Comparison of ENCODE assay signal across 23 cellular contexts in genomic region chr15:39317225-39317624, GRCh38.
"Had no signal": no experiment of that assay in that cellular context is flagged by ENCODE, and none has a peak within 500 bp of the region (broad histone marks: within the 10 kb centered on the region; RNA-seq: fewer than 3 reads in every experiment).

No MANE protein-coding gene starts in this region.

- H3K36me3 ChIP-seq: neutrophil, right lobe of liver had no signal

- H3K9me3 Mint-ChIP-seq: T-helper 1 cell treated with Interleukin-12 subunit alpha and Interleukin-12 subunit beta and Interleukin-4 antibody, amounts not matched to agents 30 μg/mL and 1 μg/mL, for 36 hours had no signal

- H3K4me3 ChIP-seq: coronary artery, right lobe of liver, smooth muscle cell had no signal

- H3K36me3 Mint-ChIP-seq: activated CD4-positive, alpha-beta memory T cell treated with anti-CD3 and anti-CD28 coated beads for 36 hours; activated naive CD8-positive, alpha-beta T cell treated with anti-CD3 and anti-CD28 coated beads, Interleukin-2, amount 10 ng/mL, durations not matched to agents 7 days and 5 days had no signal

- H3K4me1 Mint-ChIP-seq: activated naive CD8-positive, alpha-beta T cell treated with anti-CD3 and anti-CD28 coated beads, Interleukin-2, amount 10 ng/mL, durations not matched to agents 7 days and 5 days; endodermal cell had no signal

- ATAC-seq: activated T-cell treated with anti-CD3 and anti-CD28 coated beads, Interleukin-2, amount 50 U/mL, for 72 hours; left ventricle myocardium superior; right lobe of liver had no signal

- H3K9me3 ChIP-seq: neutrophil, right lobe of liver had no signal

- H3K27ac Mint-ChIP-seq: activated CD4-positive, alpha-beta memory T cell treated with anti-CD3 and anti-CD28 coated beads for 36 hours; activated naive CD4-positive, alpha-beta T cell treated with anti-CD3 and anti-CD28 coated beads for 36 hours; activated naive CD8-positive, alpha-beta T cell treated with anti-CD3 and anti-CD28 coated beads, Interleukin-2, amount 10 ng/mL, durations not matched to agents 7 days and 5 days; activated T-cell treated with anti-CD3 and anti-CD28 coated beads, Interleukin-2, amount 50 U/mL, for 72 hours; endodermal cell; T-helper 1 cell treated with Interleukin-12 subunit alpha and Interleukin-12 subunit beta and Interleukin-4 antibody, amounts not matched to agents 30 μg/mL and 1 μg/mL, for 36 hours had no signal

- DNase-seq: activated CD4-positive, alpha-beta memory T cell treated with anti-CD3 and anti-CD28 coated beads for 36 hours; activated CD4-positive, alpha-beta T cell treated with anti-CD3 and anti-CD28 coated beads for 48 hours; activated effector memory CD4-positive, alpha-beta T cell treated with Interleukin-2 at 50 U/mL for 16 hours; activated naive CD4-positive, alpha-beta T cell treated with anti-CD3 and anti-CD28 coated beads for 36 hours; activated naive CD8-positive, alpha-beta T cell treated with anti-CD3 and anti-CD28 coated beads, Interleukin-2, amount 10 ng/mL, durations not matched to agents 7 days and 5 days; activated T-cell treated with anti-CD3 and anti-CD28 coated beads, Interleukin-2, amount 50 U/mL, for 72 hours; amniotic stem cell; endodermal cell; foreskin melanocyte; glutamatergic neuron; hippocampal formation; left ventricle myocardium superior; mammary epithelial cell; right lobe of liver; stimulated activated CD4-positive, alpha-beta T cell treated with anti-CD3 and anti-CD28 coated beads, Interleukin-2, amount 100 ng/mL, for 48 hours; stimulated activated CD8-positive, alpha-beta memory T cell treated with anti-CD3 and anti-CD28 coated beads, Interleukin-4, amount 100 ng/mL, for 48 hours; stimulated activated naive CD4-positive, alpha-beta T cell treated with Interleukin-2 at 50 U/mL for 16 hours; T1000 had no signal

- H3K27me3 ChIP-seq: neutrophil, right lobe of liver had no signal

- H3K27ac ChIP-seq: coronary artery, neutrophil, right lobe of liver had no signal

- H3K4me3 Mint-ChIP-seq: activated CD4-positive, alpha-beta memory T cell treated with anti-CD3 and anti-CD28 coated beads for 36 hours; activated naive CD4-positive, alpha-beta T cell treated with anti-CD3 and anti-CD28 coated beads for 36 hours; activated naive CD8-positive, alpha-beta T cell treated with anti-CD3 and anti-CD28 coated beads, Interleukin-2, amount 10 ng/mL, durations not matched to agents 7 days and 5 days; activated T-cell treated with anti-CD3 and anti-CD28 coated beads, Interleukin-2, amount 50 U/mL, for 72 hours; endodermal cell; nephron; T-helper 1 cell treated with Interleukin-12 subunit alpha and Interleukin-12 subunit beta and Interleukin-4 antibody, amounts not matched to agents 30 μg/mL and 1 μg/mL, for 36 hours had no signal
